Comparison of ENCODE assay signal across 9 cellular contexts in the genomic region with DNA sequence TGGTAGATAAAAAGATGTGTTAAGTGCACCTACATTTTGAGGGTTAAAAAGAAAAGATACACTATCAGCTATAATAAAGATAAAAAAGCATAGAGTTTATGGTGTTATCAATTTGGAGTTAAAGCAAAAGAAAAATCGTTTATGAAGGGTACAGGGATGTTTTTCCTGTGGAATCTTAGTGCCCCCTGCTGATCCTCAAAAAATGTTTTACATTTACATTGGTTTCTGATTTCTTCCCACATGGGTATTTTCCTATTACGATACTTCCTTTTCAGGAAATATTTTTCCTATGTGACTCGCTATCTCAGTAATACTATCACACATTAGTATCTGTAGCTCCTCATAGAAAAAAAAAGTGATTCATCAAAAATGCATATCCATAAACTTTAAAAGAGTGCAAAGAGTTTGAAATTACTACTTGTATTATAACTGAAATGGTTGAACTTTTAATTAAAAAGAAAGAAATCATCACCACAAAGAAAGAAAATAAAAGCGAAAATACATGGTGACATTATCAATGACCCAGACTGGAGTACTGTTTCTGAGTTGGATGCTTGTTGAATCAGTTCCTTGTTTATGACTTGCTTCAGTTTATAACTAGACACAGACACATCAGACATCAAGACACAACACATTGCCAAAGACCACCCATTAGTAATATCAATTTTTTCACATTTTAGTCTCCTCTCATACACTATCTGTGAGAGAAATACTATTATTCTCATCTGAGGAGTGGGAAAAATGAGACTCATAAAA.
A peak's percentile ranks its signal among the peaks of the same experiment; 100 is the strongest.
DNase-seq lines count a peak whose midpoint lies in the region; ATAC-seq and TF ChIP-seq lines count a peak whose summit lies in the region.
"Had no signal": no experiment of that assay in that cellular context is flagged by ENCODE, and none has a peak within 500 bp of the region (broad histone marks: within the 10 kb centered on the region; RNA-seq: fewer than 3 reads in every experiment).

No MANE protein-coding gene starts in this region.

- 0 out of 2 replicates have a peak, but pooled peaks cover 9% of the 10 kb centered on the region for H3K9me3 ChIP-seq in OCI-LY3 (ENCODE audit: insufficient read depth, low read length)

- peak overlapping the region; percentile 72 for H2AFZ ChIP-seq in OCI-LY3 (ENCODE audit: low read depth, low read length)

- no peaks in the 10 kb centered on the region for H4K20me1 ChIP-seq in OCI-LY3 (ENCODE audit: insufficient read depth, low read length)

- H3K4me2 ChIP-seq in OCI-LY3 (ENCODE audit: low read length), result peak overlapping the region; percentile 68

- ATAC-seq in HG02623 (IDR thresholded peaks at IDR 0.05; ENCODE audit: unreplicated experiment) (peak; percentile 43), foreskin keratinocyte (peak; percentile 61), HG03159 (IDR thresholded peaks at IDR 0.05; ENCODE audit: unreplicated experiment) (no peak), HG02610 (IDR thresholded peaks at IDR 0.05; ENCODE audit: unreplicated experiment) (no peak)

- H3K79me2 ChIP-seq in OCI-LY3 (ENCODE audit: low read length), result no peaks in the 10 kb centered on the region

- TF ChIP-seq CTCF in OCI-LY3 (IDR thresholded peaks at IDR 0.05; ENCODE audit: low read depth, low read length) (peak; percentile 61), foreskin keratinocyte (conservative IDR thresholded peaks at IDR 0.05) (peak; percentile 75)

- H3K4me1 ChIP-seq in OCI-LY3 (ENCODE audit: low read length) (peaks cover 11% of the 10 kb centered on the region), foreskin keratinocyte (peaks cover 3% of the 10 kb centered on the region)

- H3K36me3 ChIP-seq in OCI-LY3 (replicated peaks; ENCODE audit: low read depth, low read length), result peaks cover 10% of the 10 kb centered on the region

- peak overlapping the region; percentile 52 for H3K9ac ChIP-seq in OCI-LY3 (ENCODE audit: low read length)

- H3K27ac ChIP-seq in OCI-LY3 (ENCODE audit: low read length), result no peak overlapping the region
- H3K27ac ChIP-seq in foreskin keratinocyte, result no peak overlapping the region

- DNase-seq in Ammon's horn (ENCODE audit: low spot score) (peak; percentile 10), foreskin keratinocyte (peak in 1 of 2 donors; percentile 34), SIG-M5 treated with dmso at 0.1 percent for 504 hours (lab: John Stamatoyannopoulos, UW; ENCODE audit: unreplicated experiment) (no peak)
- no peak for DNase-seq in activated CD4-positive, alpha-beta T cell treated with anti-CD3 and anti-CD28 coated beads, Interleukin-2, amount 50 U/mL, for 4 hours
- DNase-seq: stimulated activated CD8-positive, alpha-beta memory T cell treated with anti-CD3 and anti-CD28 coated beads, Interleukin-4, amount 100 ng/mL, for 48 hours had no signal

- peak overlapping the region; percentile 49 for H3K4me3 ChIP-seq in OCI-LY3 (ENCODE audit: low read length)

- no peaks in the 10 kb centered on the region for H3K27me3 ChIP-seq in OCI-LY3 (ENCODE audit: low read depth, low read length)
- H3K27me3 ChIP-seq in foreskin keratinocyte, result no peaks in the 10 kb centered on the region

Comparison
In these comparisons a context has a peak if more than half of its experiments do, and no peak if none do; other contexts are left out.
1. ATAC-seq: peak in HG02623 (single experiment) and foreskin keratinocyte (single experiment); none in HG03159 (single experiment) and HG02610 (single experiment).